Comparison of ENCODE assay signal across 31 cellular contexts in genomic region chr5:148816357-148816756, GRCh38. TPM values are rescaled to one million over a fixed set of nuclear protein-coding genes. Genes with fewer than 3 reads are reported as not detected.
DNase-seq lines count a peak whose midpoint lies in the region; ATAC-seq and TF ChIP-seq lines count a peak whose summit lies in the region.
"Had no signal": no experiment of that assay in that cellular context is flagged by ENCODE, and none has a peak within 500 bp of the region (broad histone marks: within the 10 kb centered on the region; RNA-seq: fewer than 3 reads in every experiment).

No MANE protein-coding gene starts in this region.

- H3K27ac ChIP-seq in BLaER1 treated with 17β-estradiol and CSF1 and Interleukin-3, amounts not matched to agents 10 nM and 100 nM = peak overlapping the region in 8 of 11 experiments; percentile 2 to 64 (median 56); a peak in 15 of 22 replicates
- H3K27ac ChIP-seq in GM23338 (ENCODE audit: low read depth) (no peak overlapping the region), OCI-LY7 (ENCODE audit: low read depth, low read length, poor library complexity, severe bottlenecking) (peak overlapping the region; percentile 74)
- H3K27ac ChIP-seq: coronary artery, KMS-11, ovary, thoracic aorta had no signal

- no peak overlapping the region for H3K4me3 ChIP-seq in BLaER1 treated with 17β-estradiol and CSF1 and Interleukin-3, amounts not matched to agents 10 nM and 100 nM
- no peak overlapping the region for H3K4me3 ChIP-seq in GM23338
- peak overlapping the region; percentile 33 for H3K4me3 ChIP-seq in OCI-LY7 (ENCODE audit: low read depth, low read length, poor library complexity, severe bottlenecking)
- H3K4me3 ChIP-seq: coronary artery, ovary, thoracic aorta had no signal

- no peaks in the 10 kb centered on the region for H3K27me3 ChIP-seq in BLaER1 treated with 17β-estradiol and CSF1 and Interleukin-3, amounts not matched to agents 10 nM and 100 nM
- H3K27me3 ChIP-seq in GM23338 (ENCODE audit: insufficient read depth) = no peaks in the 10 kb centered on the region
- H3K27me3 ChIP-seq: ovary had no signal

- H3K36me3 Mint-ChIP-seq in GM23338 (ENCODE audit: low read depth) (no peaks in the 10 kb centered on the region), naive B cell (no peaks in the 10 kb centered on the region), T-cell (no peaks in the 10 kb centered on the region)
- H3K36me3 Mint-ChIP-seq: activated CD8-positive, alpha-beta memory T cell treated with anti-CD3 and anti-CD28 coated beads, Interleukin-2, amount 10 ng/mL, durations not matched to agents 7 days and 5 days; immature natural killer cell had no signal

- H3K9me2 ChIP-seq in GM23338 (ENCODE audit: insufficient read depth) (no peaks in the 10 kb centered on the region), OCI-LY7 (ENCODE audit: insufficient read depth, low read length) (no peaks in the 10 kb centered on the region)

- no peaks in the 10 kb centered on the region for H3F3A ChIP-seq in GM23338 (replicated peaks; ENCODE audit: low read depth)

- no peaks in the 10 kb centered on the region for H3K36me3 ChIP-seq in BLaER1 treated with 17β-estradiol and CSF1 and Interleukin-3, amounts not matched to agents 10 nM and 100 nM
- H3K36me3 ChIP-seq in GM23338 (ENCODE audit: insufficient read depth) (no peaks in the 10 kb centered on the region), OCI-LY7 (ENCODE audit: insufficient read depth, low read length) (no peaks in the 10 kb centered on the region)
- H3K36me3 ChIP-seq: ovary, thoracic aorta had no signal

- intact Hi-C loops in OCI-LY7 (cut with micrococcal nuclease; ENCODE audit: unreplicated experiment) = no loop called here

- DNase-seq in GM23338 (ENCODE audit: low spot score) (no peak), OCI-LY7 (ENCODE audit: low spot score) (peak; percentile 53), naive B cell (no peak), T-cell (no peak), NCI-H1417 (lab: John Stamatoyannopoulos, UW) (no peak)
- DNase-seq: activated CD4-positive, CD25-positive, alpha-beta regulatory T cell; activated CD8-positive, alpha-beta memory T cell treated with anti-CD3 and anti-CD28 coated beads, Interleukin-2, amount 10 ng/mL, durations not matched to agents 7 days and 5 days; activated naive CD8-positive, alpha-beta T cell treated with anti-CD3 and anti-CD28 coated beads, Interleukin-2, amount 50 U/mL, for 24 hours; activated T-cell treated with anti-CD3 and anti-CD28 coated beads, Interleukin-2, amount 50 U/mL, for 72 hours; caudate nucleus; COR-L47; effector CD8-positive, alpha-beta T cell; immature natural killer cell; left cardiac atrium; MV-4-11; NCI-H1436 treated with DMSO at 0.1 percent for 48 hours; NCI-H2081 treated with DMSO at 0.1 percent for 48 hours; NCI-H345; NCI-H69; ovary; retina; SIG-M5; stimulated activated naive CD8-positive, alpha-beta T cell treated with anti-CD3 and anti-CD28 coated beads, Interleukin-15, amount 100 ng/mL, for 72 hours; SW 1271 had no signal

- H3K79me2 ChIP-seq in GM23338 (replicated peaks; ENCODE audit: insufficient read depth) (no peaks in the 10 kb centered on the region), OCI-LY7 (ENCODE audit: insufficient read depth, low read depth, low read length) (no peaks in the 10 kb centered on the region)

- no TSS peak for BruUV-seq in OCI-LY7 (replicated peaks; lab: Mats Ljungman, UMichigan)

- H2AFZ ChIP-seq in GM23338 (peak overlapping the region; percentile 63; the same call in 1 of the 2 replicates), OCI-LY7 (ENCODE audit: low read length) (peak overlapping the region; percentile 67; the same call in 1 of the 2 replicates)

- no peak overlapping the region for H3K4me3 Mint-ChIP-seq in GM23338
- peak overlapping the region in 7 of 8 donors; percentile 6 to 77 (median 65) for H3K4me3 Mint-ChIP-seq in naive B cell
- no peak overlapping the region for H3K4me3 Mint-ChIP-seq in T-cell
- H3K4me3 Mint-ChIP-seq: activated CD8-positive, alpha-beta memory T cell treated with anti-CD3 and anti-CD28 coated beads, Interleukin-2, amount 10 ng/mL, durations not matched to agents 7 days and 5 days; activated naive CD8-positive, alpha-beta T cell treated with anti-CD3 and anti-CD28 coated beads, Interleukin-2, amount 50 U/mL, for 24 hours; activated T-cell treated with anti-CD3 and anti-CD28 coated beads, Interleukin-2, amount 50 U/mL, for 72 hours; immature natural killer cell; stimulated activated naive CD8-positive, alpha-beta T cell treated with anti-CD3 and anti-CD28 coated beads, Interleukin-15, amount 100 ng/mL, for 72 hours had no signal

- H3K4me1 Mint-ChIP-seq in GM23338 (no peaks in the 10 kb centered on the region), naive B cell (peaks cover 56 to 65% (median 60%) of the 10 kb centered on the region in 3 donors), T-cell (peaks cover 8 to 18% (median 8%) of the 10 kb centered on the region in 3 donors)

- H3K27me3 Mint-ChIP-seq in GM23338 (ENCODE audit: insufficient read depth, low read depth, poor library complexity) (no peaks in the 10 kb centered on the region), naive B cell (no peaks in the 10 kb centered on the region), T-cell (peaks cover 0 to 4% of the 10 kb centered on the region in 2 donors)

- peak overlapping the region in 6 of 11 experiments; percentile 8 to 42 (median 21); a peak in 6 of 22 replicates for H3K9ac ChIP-seq in BLaER1 treated with 17β-estradiol and CSF1 and Interleukin-3, amounts not matched to agents 10 nM and 100 nM
- H3K9ac ChIP-seq: KMS-11 had no signal

- ATAC-seq in GM23338 (no peak), naive B cell (ENCODE audit: low read depth in 2 of 2) (peak; percentile 76 to 84), T-cell (replicated peaks in 1 of 4) (no peak), HG03571 (IDR thresholded peaks at IDR 0.05; ENCODE audit: unreplicated experiment) (no peak)
- ATAC-seq: activated CD8-positive, alpha-beta memory T cell treated with anti-CD3 and anti-CD28 coated beads, Interleukin-2, amount 10 ng/mL, durations not matched to agents 7 days and 5 days; activated naive CD8-positive, alpha-beta T cell treated with anti-CD3 and anti-CD28 coated beads, Interleukin-2, amount 50 U/mL, for 24 hours; activated T-cell treated with anti-CD3 and anti-CD28 coated beads, Interleukin-2, amount 50 U/mL, for 72 hours; left cardiac atrium; stimulated activated naive CD8-positive, alpha-beta T cell treated with anti-CD3 and anti-CD28 coated beads, Interleukin-15, amount 100 ng/mL, for 72 hours had no signal

- H4K20me1 ChIP-seq in BLaER1 treated with 17β-estradiol and CSF1 and Interleukin-3, amounts not matched to agents 10 nM and 100 nM = no peaks in the 10 kb centered on the region
- H4K20me1 ChIP-seq in GM23338 (replicated peaks; ENCODE audit: insufficient read depth) (no peaks in the 10 kb centered on the region), OCI-LY7 (ENCODE audit: insufficient read depth, low read length) (no peaks in the 10 kb centered on the region)

- TF ChIP-seq CTCF in GM23338 (conservative IDR thresholded peaks at IDR 0.05; ENCODE audit: low read depth in 2 of 2) (no peak), OCI-LY7 (conservative IDR thresholded peaks at IDR 0.05; ENCODE audit: low read length) (no peak)

- no peaks in the 10 kb centered on the region for H3K9me3 Mint-ChIP-seq in GM23338
- H3K9me3 Mint-ChIP-seq in naive B cell = no peaks in the 10 kb centered on the region
- H3K9me3 Mint-ChIP-seq in T-cell = no peaks in the 10 kb centered on the region
- H3K9me3 Mint-ChIP-seq: activated naive CD8-positive, alpha-beta T cell treated with anti-CD3 and anti-CD28 coated beads, Interleukin-2, amount 50 U/mL, for 24 hours; activated T-cell treated with anti-CD3 and anti-CD28 coated beads, Interleukin-2, amount 50 U/mL, for 72 hours; immature natural killer cell; stimulated activated naive CD8-positive, alpha-beta T cell treated with anti-CD3 and anti-CD28 coated beads, Interleukin-15, amount 100 ng/mL, for 72 hours had no signal

- POLR2A ChIA-PET in OCI-LY7 (lab: Charles Lee) = interaction anchor here (1.0 to 2.6 kb wide), 5 partner anchors 9 to 19 kb away, joined by 5 to 21 read pairs (median 7); no protein-coding TSS in a partner anchor
- POLR2A ChIA-PET in T-cell (lab: Charles Lee) = interaction anchor here (0.5 to 0.7 kb wide), 2 partner anchors 10 to 422 kb away, joined by 3 to 4 read pairs; no protein-coding TSS in a partner anchor

- peak overlapping the region; percentile 53 to 76 (median 71) for H3K4me2 ChIP-seq in BLaER1 treated with 17β-estradiol and CSF1 and Interleukin-3, amounts not matched to agents 10 nM and 100 nM
- no peak overlapping the region for H3K4me2 ChIP-seq in GM23338
- peak overlapping the region; percentile 77 for H3K4me2 ChIP-seq in OCI-LY7 (ENCODE audit: low read length)
- H3K4me2 ChIP-seq: KMS-11 had no signal

- H3K27ac Mint-ChIP-seq in GM23338 = no peak overlapping the region
- H3K27ac Mint-ChIP-seq in naive B cell = peak overlapping the region; percentile 63 to 90 (median 84)
- no peak overlapping the region for H3K27ac Mint-ChIP-seq in T-cell
- H3K27ac Mint-ChIP-seq: activated CD8-positive, alpha-beta memory T cell treated with anti-CD3 and anti-CD28 coated beads, Interleukin-2, amount 10 ng/mL, durations not matched to agents 7 days and 5 days; activated naive CD8-positive, alpha-beta T cell treated with anti-CD3 and anti-CD28 coated beads, Interleukin-2, amount 50 U/mL, for 24 hours; activated T-cell treated with anti-CD3 and anti-CD28 coated beads, Interleukin-2, amount 50 U/mL, for 72 hours; immature natural killer cell had no signal

- peaks cover 35 to 86% (median 57%) of the 10 kb centered on the region in 10 experiments for H3K4me1 ChIP-seq in BLaER1 treated with 17β-estradiol and CSF1 and Interleukin-3, amounts not matched to agents 10 nM and 100 nM
- H3K4me1 ChIP-seq in GM23338 (ENCODE audit: insufficient read depth) = no peaks in the 10 kb centered on the region
- peaks cover 60% of the 10 kb centered on the region for H3K4me1 ChIP-seq in OCI-LY7 (ENCODE audit: insufficient read depth, low read length, poor library complexity, severe bottlenecking)

- peaks cover 0 to 6% (median 0%) of the 10 kb centered on the region in 11 experiments; a peak in 1 of 22 replicates for H3K9me3 ChIP-seq in BLaER1 treated with 17β-estradiol and CSF1 and Interleukin-3, amounts not matched to agents 10 nM and 100 nM (replicated peaks in 1 of 11)
- H3K9me3 ChIP-seq in OCI-LY7 (ENCODE audit: low read length) = no peaks in the 10 kb centered on the region
- H3K9me3 ChIP-seq: ovary, thoracic aorta had no signal

- CTCF ChIA-PET in OCI-LY7 (lab: Charles Lee; ENCODE audit: unreplicated experiment) = no interaction called here
- CTCF ChIA-PET in T-cell (lab: Charles Lee) = interaction anchor here in 1 of 2 donors (0.6 kb wide), 1 partner anchor 12 kb away, joined by 3 read pairs; no protein-coding TSS in a partner anchor

TF ChIP-seq in GM23338, 12 proteins besides CTCF, POLR2A, EP300 and RAD21:
- no peak for TF ChIP-seq CREB1 (CRISPR knock-in tag; IDR thresholded peaks at IDR 0.05; ENCODE audit: low read depth)

RNA-seq across cellular contexts. Expression of gene ADRB2, which starts 10.1 kb away (rescaled TPM):
- 1.3 and 1.4 TPM in 2 replicates for total RNA-seq in GM23338 (2014; rRNA removed; shearing (Covaris generic))
- 0.42 and 0.44 TPM in 2 replicates for polyA plus RNA-seq in GM23338 (2016; fragmentation: Nextera tagmentation; extraction: Ambion mirVana)
- 14.6 and 16.8 TPM in 2 replicates for total RNA-seq in OCI-LY7 (2014; rRNA removed; shearing (Covaris generic))
- total RNA-seq in OCI-LY7 (2022) = 4.4 and 4.6 TPM in 2 replicates
- polyA plus RNA-seq in naive B cell (ENCODE audit: low read depth in 6 of 6) = 1 to 10 TPM; 1.9 to 5.1 (median 4.0) TPM
- total RNA-seq in T-cell = 10 to 100 TPM in 1 of 5 donors, 1 to 10 TPM in 4; 2.3 to 11.3 (median 7.2) TPM
- total RNA-seq: A673 had no signal
- polyA plus RNA-seq: neural cell had no signal

Comparison
In these comparisons a context has a peak if more than half of its experiments do, and no peak if none do; other contexts are left out.
1. ATAC-seq: peak in naive B cell (2 of 2); none in GM23338 (single experiment), T-cell (0 of 4) and HG03571 (single experiment).
2. H3K27ac Mint-ChIP-seq: peak in naive B cell (6 of 6); none in GM23338 (single experiment) and T-cell (0 of 2).
3. H3K4me3 Mint-ChIP-seq: peak in naive B cell (7 of 8); none in GM23338 (single experiment) and T-cell (0 of 3).